8 cellular contexts compared by ENCODE assay signal in the genomic region with DNA sequence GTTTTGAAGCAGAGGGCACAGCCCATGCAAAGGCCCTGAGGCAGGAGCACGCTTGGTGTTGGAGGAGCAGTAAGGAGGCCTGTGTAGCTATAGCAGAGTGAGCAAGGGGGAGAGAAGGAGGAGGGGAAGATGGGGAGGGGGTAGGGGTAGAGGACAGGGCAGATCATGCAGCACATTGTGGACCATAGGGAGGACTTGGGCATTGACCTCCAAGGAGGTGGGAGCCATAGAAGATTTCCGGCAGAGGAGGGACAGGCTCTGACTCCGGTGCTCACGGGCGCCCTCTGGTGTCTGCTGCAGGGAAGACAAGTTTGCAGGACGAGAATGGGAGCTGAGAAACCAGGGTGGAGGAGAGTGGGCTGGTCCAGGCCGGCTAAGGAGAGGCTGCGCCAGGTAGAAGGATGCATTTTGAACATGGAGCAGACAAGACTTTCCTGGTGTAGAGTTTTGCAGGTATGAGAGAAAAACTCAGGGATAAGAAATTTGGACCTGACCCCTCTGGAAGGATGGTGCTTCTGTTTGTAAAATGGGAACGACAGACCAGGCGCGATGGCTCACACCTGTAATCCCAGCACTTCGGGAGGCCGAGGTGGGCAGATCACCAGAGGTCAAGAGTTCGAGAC. TPM values are rescaled to one million over a fixed set of nuclear protein-coding genes. Genes with fewer than 3 reads are reported as not detected.
DNase-seq lines count a peak whose midpoint lies in the region; ATAC-seq, FAIRE-seq and TF ChIP-seq lines count a peak whose summit lies in the region.

No MANE protein-coding gene starts in this region.

- H3K4me1 ChIP-seq in RWPE2 (ENCODE audit: insufficient read depth, poor library complexity, severe bottlenecking) = no peaks in the 10 kb centered on the region
- no peaks in the 10 kb centered on the region for H3K4me1 ChIP-seq in ovary (ENCODE audit: insufficient read depth)
- no peaks in the 10 kb centered on the region for H3K4me1 ChIP-seq in thyroid gland

- intact Hi-C loops in ovary (cut with DNase I) (loop anchor here in 1 of 4 donors (5.0 kb wide), 1 partner anchor 152 kb away; a partner anchor contains a TSS), thyroid gland (cut with DNase I) (no loop called here)

- no peak overlapping the region for H3K4me3 ChIP-seq in RWPE2 (ENCODE audit: severe bottlenecking)
- H3K4me3 ChIP-seq in ovary = no peak overlapping the region
- no peak overlapping the region for H3K4me3 ChIP-seq in thyroid gland (replicated peaks in 1 of 3)

- FAIRE-seq in HTR-8/SVneo (lab: Jason Lieb, UNC) = no peak

- H3K36me3 ChIP-seq in RWPE2 (ENCODE audit: low read depth) (no peaks in the 10 kb centered on the region), ovary (no peaks in the 10 kb centered on the region), thyroid gland (no peaks in the 10 kb centered on the region)

- ATAC-seq in RWPE2 (ENCODE audit: low read depth) (peak; percentile 67), GM18907 (IDR thresholded peaks at IDR 0.05; ENCODE audit: unreplicated experiment) (no peak)

- WGBS in ovary, 3 donors = 24 to 34% (median 26%) methylated on average over 14 of the region's 14 CpGs
- 35 to 41% methylated on average over 14 of the region's 14 CpGs for WGBS in thyroid gland, 2 donors

- H3K9me3 ChIP-seq in RWPE2 (ENCODE audit: severe bottlenecking) (no peaks in the 10 kb centered on the region), ovary (no peaks in the 10 kb centered on the region), thyroid gland (no peaks in the 10 kb centered on the region)

- no peak for TF ChIP-seq POLR2A in ovary (IDR thresholded peaks at IDR 0.05)
- TF ChIP-seq POLR2A in thyroid gland (IDR thresholded peaks at IDR 0.05) = no peak

- H3K27me3 ChIP-seq in RWPE2 (ENCODE audit: insufficient read depth, poor library complexity, severe bottlenecking) = no peaks in the 10 kb centered on the region
- H3K27me3 ChIP-seq in ovary = no peaks in the 10 kb centered on the region
- H3K27me3 ChIP-seq in thyroid gland = no peaks in the 10 kb centered on the region

- no peak overlapping the region for H3K27ac ChIP-seq in RWPE2 (ENCODE audit: poor library complexity, severe bottlenecking)
- no peak overlapping the region for H3K27ac ChIP-seq in ovary
- no peak overlapping the region for H3K27ac ChIP-seq in thyroid gland

- DNase-seq in COLO829 (ENCODE audit: low spot score) (peak; percentile 66), HTR-8/SVneo (ENCODE audit: insufficient read length, low spot score) (peak; percentile 66), RWPE2 (ENCODE audit: low spot score) (no peak), foreskin melanocyte (peak; percentile 63), ovary (peak; percentile 47 to 80 (median 70)), thyroid gland (peak; percentile 63 to 73)
- DNase-seq in activated T-helper 1 cell treated with anti-CD3 and anti-CD28 coated beads, Interleukin-2, amount 50 U/mL, for 16 hours (ENCODE audit: low read depth in 1 of 2, low spot score in 1 of 2) = peak; percentile 76 to 94

- no peak for TF ChIP-seq EP300 in ovary (IDR thresholded peaks at IDR 0.05)

- TF ChIP-seq CTCF in RWPE2 (IDR thresholded peaks at IDR 0.05; ENCODE audit: poor library complexity, severe bottlenecking) (peak; percentile 71), ovary (IDR thresholded peaks at IDR 0.05) (peak in 2 of 3 donors; percentile 39 to 50), thyroid gland (IDR thresholded peaks at IDR 0.05) (peak; percentile 33 to 69 (median 46))

RNA-seq across cellular contexts. Expression of a gene that starts 13.7 kb away (rescaled TPM):
- total RNA-seq in ovary (1 to 10 TPM in 1 of 7 donors, not detected in 6; 2.7 TPM), thyroid gland (not detected)
- polyA plus RNA-seq in ovary = 1 to 10 TPM in 1 of 2 donors, under 1 TPM in 1; 0.22 to 1.0 TPM

RNA-seq across cellular contexts. Expression of a gene that starts 15.8 kb away (rescaled TPM):
- total RNA-seq in ovary = 100 to 1,000 TPM in 5 of 7 donors, 10 to 100 TPM in 2; 39.9 to 130 (median 116) TPM
- 100 to 1,000 TPM; 108 to 136 TPM for polyA plus RNA-seq in ovary
- 10 to 100 TPM; 59.4 to 95.3 (median 81.8) TPM for total RNA-seq in thyroid gland

RNA-seq across cellular contexts. Expression of a gene that starts 42.6 kb away (rescaled TPM):
- 10 to 100 TPM; 11.1 to 19.9 (median 16.5) TPM for total RNA-seq in ovary
- polyA plus RNA-seq in ovary = 10 to 100 TPM in 1 of 2 donors, under 1 TPM in 1; 0.32 to 16.9 TPM
- 10 to 100 TPM; 11.9 to 39.3 (median 20.0) TPM for total RNA-seq in thyroid gland

RNA-seq across cellular contexts. Expression of a gene that starts 42.8 kb away (rescaled TPM):
- total RNA-seq in ovary (1 to 10 TPM in 6 of 7 donors, under 1 TPM in 1; 0.81 to 1.3 (median 1.2) TPM), thyroid gland (1 to 10 TPM in 1 of 4 donors, under 1 TPM in 3; 0.54 to 1.2 (median 0.77) TPM)
- 1 to 10 TPM in 1 of 2 donors, under 1 TPM in 1; 0.45 to 1.3 TPM for polyA plus RNA-seq in ovary
